ENCODE assay signal across 13 cellular contexts in genomic region chr6:2542101-2542857, GRCh38.
DNase-seq lines count a peak whose midpoint lies in the region; ATAC-seq and TF ChIP-seq lines count a peak whose summit lies in the region.
"Had no signal": no experiment of that assay in that cellular context is flagged by ENCODE, and none has a peak within 500 bp of the region (broad histone marks: within the 10 kb centered on the region; RNA-seq: fewer than 3 reads in every experiment).

No MANE protein-coding gene starts in this region.

- no TSS peak for BruUV-seq in PC-3 (replicated peaks; lab: Mats Ljungman, UMichigan)

- H4K20me1 ChIP-seq in PC-3 (ENCODE audit: low read length) (no peaks in the 10 kb centered on the region), hepatocyte (ENCODE audit: insufficient read depth, poor library complexity, severe bottlenecking) (no peaks in the 10 kb centered on the region)

- H2AFZ ChIP-seq in PC-3 (ENCODE audit: low read length) (no peak overlapping the region), hepatocyte (peak overlapping the region; percentile 7)

- peaks cover 52% of the 10 kb centered on the region for H3K27me3 Mint-ChIP-seq in CD8-positive, alpha-beta T cell (ENCODE audit: low read depth)
- no peaks in the 10 kb centered on the region for H3K27me3 Mint-ChIP-seq in progenitor cell of endocrine pancreas

- CTCF ChIA-PET in CD8-positive, alpha-beta T cell (lab: Charles Lee): no interaction called here
- CTCF ChIA-PET in PC-3 (lab: Charles Lee): no interaction called here

- peak overlapping the region; percentile 30 for H3K4me3 Mint-ChIP-seq in CD8-positive, alpha-beta T cell
- H3K4me3 Mint-ChIP-seq in progenitor cell of endocrine pancreas (ENCODE audit: low read depth): no peak overlapping the region
- H3K4me3 Mint-ChIP-seq: nephron progenitor cell had no signal

- H3K27ac ChIP-seq in CD8-positive, alpha-beta T cell (ENCODE audit: low read depth, low read length): no peak overlapping the region
- H3K27ac ChIP-seq in PC-3 (ENCODE audit: low read length) (no peak overlapping the region), hepatocyte (peak overlapping the region; percentile 89)
- H3K27ac ChIP-seq: esophagus muscularis mucosa had no signal

- H3K4me1 Mint-ChIP-seq in CD8-positive, alpha-beta T cell (ENCODE audit: low read depth): peaks cover 18% of the 10 kb centered on the region
- no peaks in the 10 kb centered on the region for H3K4me1 Mint-ChIP-seq in progenitor cell of endocrine pancreas (ENCODE audit: low read depth)
- H3K4me1 Mint-ChIP-seq: nephron progenitor cell had no signal

- H3K9me3 Mint-ChIP-seq in CD8-positive, alpha-beta T cell: no peaks in the 10 kb centered on the region
- peaks cover 5% of the 10 kb centered on the region for H3K9me3 Mint-ChIP-seq in progenitor cell of endocrine pancreas (ENCODE audit: low read depth)
- H3K9me3 Mint-ChIP-seq: CD4-positive, alpha-beta T cell had no signal

- no peaks in the 10 kb centered on the region for H3K36me3 ChIP-seq in CD8-positive, alpha-beta T cell (ENCODE audit: insufficient read depth, low read length)
- H3K36me3 ChIP-seq in PC-3 (ENCODE audit: low read depth, low read length) (no peaks in the 10 kb centered on the region), hepatocyte (replicated peaks; ENCODE audit: insufficient read depth, low read depth) (no peaks in the 10 kb centered on the region)
- H3K36me3 ChIP-seq: esophagus muscularis mucosa had no signal

- no peak overlapping the region for H3K9ac ChIP-seq in PC-3 (ENCODE audit: low read length)

- no peak for ATAC-seq in CD8-positive, alpha-beta T cell
- peak; percentile 26 for ATAC-seq in GM19455 (IDR thresholded peaks at IDR 0.05; ENCODE audit: unreplicated experiment)
- ATAC-seq in PC-3: no peak
- ATAC-seq: left ventricle myocardium superior had no signal

- H3K4me1 ChIP-seq in CD8-positive, alpha-beta T cell (ENCODE audit: insufficient read depth, low read length): peaks cover 20% of the 10 kb centered on the region
- H3K4me1 ChIP-seq in PC-3 (ENCODE audit: insufficient read depth, low read length): peaks cover 14% of the 10 kb centered on the region
- peaks cover 12% of the 10 kb centered on the region for H3K4me1 ChIP-seq in hepatocyte (ENCODE audit: insufficient read depth)
- H3K4me1 ChIP-seq: esophagus muscularis mucosa had no signal

- WGBS in hepatocyte (ENCODE audit: low lambda C conversion rate, missing lambda C conversion rate): 79% methylated on average over 8 of the region's 8 CpGs

- no peak for TF ChIP-seq CTCF in CD8-positive, alpha-beta T cell (IDR thresholded peaks at IDR 0.05)
- TF ChIP-seq CTCF in PC-3 (conservative IDR thresholded peaks at IDR 0.05; ENCODE audit: low read depth, low read length) (no peak), hepatocyte (IDR thresholded peaks at IDR 0.05; ENCODE audit: poor library complexity) (no peak), progenitor cell of endocrine pancreas (IDR thresholded peaks at IDR 0.05; ENCODE audit: unreplicated experiment) (no peak)

- H3F3A ChIP-seq in PC-3 (ENCODE audit: low read length, unreplicated experiment): no peaks in the 10 kb centered on the region

- intact Hi-C loops in CD8-positive, alpha-beta T cell (cut with DNase I, micrococcal nuclease): no loop called here
- intact Hi-C loops in PC-3 (cut with micrococcal nuclease): no loop called here

- no peaks in the 10 kb centered on the region for H3K9me3 ChIP-seq in CD8-positive, alpha-beta T cell (ENCODE audit: low read length)
- H3K9me3 ChIP-seq in PC-3 (ENCODE audit: low read length) (no peaks in the 10 kb centered on the region), hepatocyte (ENCODE audit: low read depth) (no peaks in the 10 kb centered on the region)
- H3K9me3 ChIP-seq: esophagus muscularis mucosa had no signal

- no peak overlapping the region for H3K4me3 ChIP-seq in CD8-positive, alpha-beta T cell (ENCODE audit: low read depth, low read length)
- H3K4me3 ChIP-seq in PC-3 (ENCODE audit: low read length): no peak overlapping the region
- H3K4me3 ChIP-seq in hepatocyte: no peak overlapping the region
- H3K4me3 ChIP-seq: esophagus muscularis mucosa had no signal

- H3K9me2 ChIP-seq in PC-3 (replicated peaks; ENCODE audit: low read length) (no peaks in the 10 kb centered on the region), hepatocyte (replicated peaks; ENCODE audit: insufficient read depth) (no peaks in the 10 kb centered on the region)

- no peak for DNase-seq in CD8-positive, alpha-beta T cell
- DNase-seq in PC-3 (no peak), hepatocyte (ENCODE audit: low spot score) (no peak), occipital lobe (lab: John Stamatoyannopoulos, UW) (no peak), progenitor cell of endocrine pancreas (ENCODE audit: low spot score, unreplicated experiment) (no peak), GM03348 (ENCODE audit: low spot score) (no peak)
- DNase-seq: hypothalamus, left ventricle myocardium superior, NCI-H524 treated with DMSO at 0.1 percent for 48 hours, nephron progenitor cell had no signal

- POLR2A ChIA-PET in CD8-positive, alpha-beta T cell (lab: Charles Lee): no interaction called here
- POLR2A ChIA-PET in PC-3 (lab: Charles Lee; ENCODE audit: unreplicated experiment): no interaction called here

- H3K27me3 ChIP-seq in CD8-positive, alpha-beta T cell (ENCODE audit: insufficient read depth, low read length): no peaks in the 10 kb centered on the region
- no peaks in the 10 kb centered on the region for H3K27me3 ChIP-seq in PC-3 (ENCODE audit: low read length)
- H3K27me3 ChIP-seq in hepatocyte: no peaks in the 10 kb centered on the region
- H3K27me3 ChIP-seq: esophagus muscularis mucosa had no signal

- H3K4me2 ChIP-seq in PC-3 (ENCODE audit: low read length) (0 out of 2 replicates have a peak overlapping the region, but pooled peaks have one; percentile 0), hepatocyte (peak overlapping the region; percentile 39)

- no peaks in the 10 kb centered on the region for H3K36me3 Mint-ChIP-seq in CD8-positive, alpha-beta T cell
- no peaks in the 10 kb centered on the region for H3K36me3 Mint-ChIP-seq in progenitor cell of endocrine pancreas (ENCODE audit: insufficient read depth)

- H3K27ac Mint-ChIP-seq in CD8-positive, alpha-beta T cell: no peak overlapping the region
- H3K27ac Mint-ChIP-seq in progenitor cell of endocrine pancreas: no peak overlapping the region
- H3K27ac Mint-ChIP-seq: CD4-positive, alpha-beta T cell had no signal

- no peaks in the 10 kb centered on the region for H3K79me2 ChIP-seq in PC-3 (ENCODE audit: low read length)
- H3K79me2 ChIP-seq in hepatocyte: no peaks in the 10 kb centered on the region
